ENCODE assay signal across 1 cellular context in the genomic region with DNA sequence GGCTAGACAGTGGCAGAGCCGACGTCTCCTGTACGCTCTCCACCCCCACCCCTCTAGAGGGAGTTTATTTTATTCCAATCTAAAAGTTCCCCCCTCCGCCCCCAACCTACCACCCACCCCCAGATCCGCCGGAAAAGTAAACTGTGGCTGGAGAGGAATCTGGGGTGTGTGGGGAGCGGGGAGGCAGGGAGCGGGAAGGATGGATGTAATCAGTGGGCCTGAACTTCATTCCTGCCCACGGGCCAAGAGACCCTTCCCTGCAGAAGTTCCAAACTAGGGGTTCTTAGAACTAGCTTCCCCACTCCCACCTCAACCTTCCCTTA.
TF ChIP-seq lines count a peak whose summit lies in the region.

No MANE protein-coding gene starts in this region.

TF ChIP-seq in GM12878, 131 proteins besides CTCF, POLR2A, EP300 and RAD21:
- TF ChIP-seq PML (IDR thresholded peaks at IDR 0.05; ENCODE audit: low read length) (no peak), RB1 (IDR thresholded peaks at IDR 0.05; ENCODE audit: borderline replicate concordance) (no peak), EZH2 (IDR thresholded peaks at IDR 0.05; ENCODE audit: borderline replicate concordance, control insufficient read depth, low read depth, low read length) (no peak), FOXK2 (IDR thresholded peaks at IDR 0.05) (no peak), MEF2B (IDR thresholded peaks at IDR 0.05; ENCODE audit: partially characterized antibody, poor library complexity, severe bottlenecking) (no peak), SUZ12 (IDR thresholded peaks at IDR 0.05; ENCODE audit: unreplicated experiment) (no peak), SREBF2 (IDR thresholded peaks at IDR 0.05; ENCODE audit: low read length) (no peak), WRNIP1 (IDR thresholded peaks at IDR 0.05; ENCODE audit: borderline replicate concordance, low read depth, low read length) (no peak), BCL11A (IDR thresholded peaks at IDR 0.05; ENCODE audit: low read depth, low read length) (no peak), SPI1 (IDR thresholded peaks at IDR 0.05; ENCODE audit: borderline replicate concordance, insufficient read depth, low read depth, low read length) (no peak), TBL1XR1 (IDR thresholded peaks at IDR 0.05; ENCODE audit: low read depth, low read length) (no peak), PAX5 (IDR thresholded peaks at IDR 0.05; ENCODE audit: borderline replicate concordance, low read depth, low read length) (no peak)
- TF ChIP-seq, protein P1, sequence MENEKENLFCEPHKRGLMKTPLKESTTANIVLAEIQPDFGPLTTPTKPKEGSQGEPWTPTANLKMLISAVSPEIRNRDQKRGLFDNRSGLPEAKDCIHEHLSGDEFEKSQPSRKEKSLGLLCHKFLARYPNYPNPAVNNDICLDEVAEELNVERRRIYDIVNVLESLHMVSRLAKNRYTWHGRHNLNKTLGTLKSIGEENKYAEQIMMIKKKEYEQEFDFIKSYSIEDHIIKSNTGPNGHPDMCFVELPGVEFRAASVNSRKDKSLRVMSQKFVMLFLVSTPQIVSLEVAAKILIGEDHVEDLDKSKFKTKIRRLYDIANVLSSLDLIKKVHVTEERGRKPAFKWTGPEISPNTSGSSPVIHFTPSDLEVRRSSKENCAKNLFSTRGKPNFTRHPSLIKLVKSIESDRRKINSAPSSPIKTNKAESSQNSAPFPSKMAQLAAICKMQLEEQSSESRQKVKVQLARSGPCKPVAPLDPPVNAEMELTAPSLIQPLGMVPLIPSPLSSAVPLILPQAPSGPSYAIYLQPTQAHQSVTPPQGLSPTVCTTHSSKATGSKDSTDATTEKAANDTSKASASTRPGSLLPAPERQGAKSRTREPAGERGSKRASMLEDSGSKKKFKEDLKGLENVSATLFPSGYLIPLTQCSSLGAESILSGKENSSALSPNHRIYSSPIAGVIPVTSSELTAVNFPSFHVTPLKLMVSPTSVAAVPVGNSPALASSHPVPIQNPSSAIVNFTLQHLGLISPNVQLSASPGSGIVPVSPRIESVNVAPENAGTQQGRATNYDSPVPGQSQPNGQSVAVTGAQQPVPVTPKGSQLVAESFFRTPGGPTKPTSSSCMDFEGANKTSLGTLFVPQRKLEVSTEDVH (IDR thresholded peaks at IDR 0.05; ENCODE audit: low read depth, partially characterized antibody), result no peak
- TF ChIP-seq, protein P2, sequence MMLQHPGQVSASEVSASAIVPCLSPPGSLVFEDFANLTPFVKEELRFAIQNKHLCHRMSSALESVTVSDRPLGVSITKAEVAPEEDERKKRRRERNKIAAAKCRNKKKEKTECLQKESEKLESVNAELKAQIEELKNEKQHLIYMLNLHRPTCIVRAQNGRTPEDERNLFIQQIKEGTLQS (IDR thresholded peaks at IDR 0.05; ENCODE audit: borderline replicate concordance, extremely low read depth, low read depth, low read length), result no peak
- TF ChIP-seq, protein P3, sequence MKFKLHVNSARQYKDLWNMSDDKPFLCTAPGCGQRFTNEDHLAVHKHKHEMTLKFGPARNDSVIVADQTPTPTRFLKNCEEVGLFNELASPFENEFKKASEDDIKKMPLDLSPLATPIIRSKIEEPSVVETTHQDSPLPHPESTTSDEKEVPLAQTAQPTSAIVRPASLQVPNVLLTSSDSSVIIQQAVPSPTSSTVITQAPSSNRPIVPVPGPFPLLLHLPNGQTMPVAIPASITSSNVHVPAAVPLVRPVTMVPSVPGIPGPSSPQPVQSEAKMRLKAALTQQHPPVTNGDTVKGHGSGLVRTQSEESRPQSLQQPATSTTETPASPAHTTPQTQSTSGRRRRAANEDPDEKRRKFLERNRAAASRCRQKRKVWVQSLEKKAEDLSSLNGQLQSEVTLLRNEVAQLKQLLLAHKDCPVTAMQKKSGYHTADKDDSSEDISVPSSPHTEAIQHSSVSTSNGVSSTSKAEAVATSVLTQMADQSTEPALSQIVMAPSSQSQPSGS (IDR thresholded peaks at IDR 0.05; ENCODE audit: low read length), result no peak
TF ChIP-seq in GM12878: peak in this region for 0.
